ENCODE assay signal across 22 cellular contexts in the genomic region with DNA sequence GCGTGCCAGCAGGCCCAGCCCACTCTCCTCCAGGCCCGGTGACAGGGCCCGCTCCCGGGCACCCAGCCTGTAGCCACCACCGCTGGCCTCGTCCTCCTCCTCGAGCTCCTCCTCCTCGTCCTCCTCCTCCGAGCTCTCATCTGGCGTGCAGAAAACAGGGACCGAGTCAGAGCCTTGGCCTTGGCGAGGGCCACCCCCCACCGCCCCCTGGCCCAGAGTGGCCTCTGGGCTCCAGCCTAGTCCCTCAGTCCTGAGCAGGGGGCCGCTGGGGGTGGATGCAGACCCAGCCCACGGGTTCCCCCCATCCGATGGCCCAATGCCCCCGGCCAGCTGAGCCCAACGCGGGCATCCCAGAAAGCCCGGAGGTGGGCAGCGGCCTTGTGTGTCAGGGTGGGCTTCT.
DNase-seq lines count a peak whose midpoint lies in the region; ATAC-seq, FAIRE-seq and TF ChIP-seq lines count a peak whose summit lies in the region.
"Had no signal": no experiment of that assay in that cellular context is flagged by ENCODE, and none has a peak within 500 bp of the region (broad histone marks: within the 10 kb centered on the region; RNA-seq: fewer than 3 reads in every experiment).

No MANE protein-coding gene starts in this region.

- H3K4me3 ChIP-seq in H7 (ENCODE audit: insufficient read depth, low read depth, low read length) (no peak overlapping the region), K562 (no peak overlapping the region), HepG2 (replicated peaks in 1 of 3; ENCODE audit: insufficient read depth in 1 of 3, low read depth in 2 of 3, low read length in 3 of 3) (no peak overlapping the region), upper lobe of right lung (no peak overlapping the region)
- H3K4me3 ChIP-seq: GM23248 had no signal

- no peak overlapping the region for H3K4me2 ChIP-seq in K562 (ENCODE audit: insufficient read depth, low read length)
- no peak overlapping the region for H3K4me2 ChIP-seq in HepG2 (ENCODE audit: low read depth, low read length)
- H3K4me2 ChIP-seq: KMS-11 had no signal

- H3K27ac ChIP-seq in K562 (ENCODE audit: extremely low read depth, low read depth, low read length) = no peak overlapping the region
- no peak overlapping the region for H3K27ac ChIP-seq in HepG2 (ENCODE audit: extremely low read length, insufficient read depth, low read length)
- no peak overlapping the region for H3K27ac ChIP-seq in upper lobe of right lung
- H3K27ac ChIP-seq: C4-2B, GM23248, KMS-11 had no signal

- POLR2A ChIA-PET in K562 (lab: Yijun Ruan, JAX) (no interaction called here), HepG2 (lab: Yijun Ruan, JAX) (no interaction called here)

- CTCF ChIA-PET in K562 (lab: Yijun Ruan, JAX; ENCODE audit: low intra/inter-chr PET ratio) = no interaction called here
- CTCF ChIA-PET in HepG2 (lab: Yijun Ruan, JAX; ENCODE audit: low intra/inter-chr PET ratio, low total read pairs) = no interaction called here

- no peaks in the 10 kb centered on the region for H4K20me1 ChIP-seq in K562 (replicated peaks; ENCODE audit: control insufficient read depth, insufficient read depth, low read length)
- peaks cover 7% of the 10 kb centered on the region; the same call in 1 of the 2 replicates for H4K20me1 ChIP-seq in HepG2 (ENCODE audit: insufficient read depth, low read length)

- H3K36me3 ChIP-seq in H7 (replicated peaks; ENCODE audit: control insufficient read depth, insufficient read depth, low read length) = no peaks in the 10 kb centered on the region; the same call in 1 of the 2 replicates
- H3K36me3 ChIP-seq in K562 (ENCODE audit: control insufficient read depth, insufficient read depth, low read length) = peaks cover 21% of the 10 kb centered on the region; the same call in 1 of the 3 replicates
- H3K36me3 ChIP-seq in HepG2 (replicated peaks in 1 of 2; ENCODE audit: control insufficient read depth in 1 of 2, insufficient read depth in 2 of 2, low read length in 2 of 2) = peaks cover 26 to 34% of the 10 kb centered on the region in 2 experiments
- H3K36me3 ChIP-seq in upper lobe of right lung = peaks cover 81% of the 10 kb centered on the region

- H3K9ac ChIP-seq in K562 (ENCODE audit: insufficient read depth in 1 of 2, low read depth in 2 of 2, low read length in 2 of 2) = no peak overlapping the region
- H3K9ac ChIP-seq in HepG2 (ENCODE audit: insufficient read depth, low read depth, low read length) = no peak overlapping the region
- H3K9ac ChIP-seq: GM23248, KMS-11 had no signal

- TF ChIP-seq RAD21 in K562 (CRISPR knock-in tag; conservative IDR thresholded peaks at IDR 0.05 in 1 of 2, IDR thresholded peaks at IDR 0.05 in 1 of 2) (no peak), HepG2 (CRISPR knock-in tag; IDR thresholded peaks at IDR 0.05) (no peak)

- H3K27me3 ChIP-seq in H7 (ENCODE audit: control insufficient read depth, insufficient read depth, low read length) (peaks cover 9% of the 10 kb centered on the region; the same call in 1 of the 2 replicates), K562 (ENCODE audit: control insufficient read depth in 2 of 2, insufficient read depth in 2 of 2, low read length in 2 of 2) (no peaks in the 10 kb centered on the region), HepG2 (ENCODE audit: control insufficient read depth in 1 of 2, insufficient read depth in 2 of 2, low read length in 2 of 2) (no peaks in the 10 kb centered on the region), upper lobe of right lung (no peaks in the 10 kb centered on the region)

- DNase-seq in H7 (peak; percentile 41), K562 (ENCODE audit: extremely low read depth in 1 of 4, low spot score in 3 of 4) (no peak), HepG2 (ENCODE audit: low spot score) (no peak), upper lobe of right lung (no peak), HCEC 1CT (no peak), NCI-H1694 treated with DMSO at 0.1 percent for 48 hours (lab: John Stamatoyannopoulos, UW) (no peak)
- DNase-seq: ACHN; AML-193; Caco-2; CD4-positive, alpha-beta T cell; DMS153; DMS79; GDM1; GM23248; HFFc6 had no signal

- H3K4me1 ChIP-seq in K562 (replicated peaks in 1 of 2; ENCODE audit: control insufficient read depth in 2 of 2, insufficient read depth in 2 of 2, low read length in 2 of 2) = peaks cover 0 to 16% of the 10 kb centered on the region in 2 experiments; a peak in 2 of 5 replicates
- H3K4me1 ChIP-seq in HepG2 (ENCODE audit: insufficient read depth, low read length) = no peaks in the 10 kb centered on the region
- H3K4me1 ChIP-seq in upper lobe of right lung = no peaks in the 10 kb centered on the region
- H3K4me1 ChIP-seq: Caco-2 had no signal

- in situ Hi-C loops in K562 (cut with MboI) = no loop called here
- in situ Hi-C loops in HepG2 (cut with HindIII; ENCODE audit: extremely low pct_ligation_motif_present, low pct_unique_long_range_greater_than_20kb) = no loop called here

- H3K9me3 ChIP-seq in K562 (replicated peaks; ENCODE audit: control insufficient read depth, insufficient read depth, low read depth, low read length) (no peaks in the 10 kb centered on the region), HepG2 (ENCODE audit: low read length) (no peaks in the 10 kb centered on the region), upper lobe of right lung (no peaks in the 10 kb centered on the region)
- H3K9me3 ChIP-seq: Caco-2 had no signal

- FAIRE-seq in K562 (lab: Jason Lieb, UNC) (no peak), HepG2 (lab: Jason Lieb, UNC) (no peak)
- FAIRE-seq: A204.1, GM12892, GM18507 had no signal

- TF ChIP-seq POLR2A in K562 (conservative IDR thresholded peaks at IDR 0.05) = no peak
- TF ChIP-seq POLR2A in HepG2 (IDR thresholded peaks at IDR 0.05; ENCODE audit: insufficient read depth in 1 of 2, low read depth in 2 of 2, low read length in 2 of 2) = no peak

- H2AFZ ChIP-seq in K562 (ENCODE audit: low read depth, low read length) = no peak overlapping the region
- H2AFZ ChIP-seq in HepG2 (ENCODE audit: low read length) = no peak overlapping the region
- H2AFZ ChIP-seq: GM23248 had no signal

- WGBS in K562 (ENCODE audit: insufficient coverage, low coverage, missing lambda C conversion rate) = 88% methylated on average over 17 of the region's 21 CpGs
- 95% methylated on average over 17 of the region's 21 CpGs for WGBS in HepG2 (ENCODE audit: low lambda C conversion rate)

- TF ChIP-seq EP300 in K562 (IDR thresholded peaks at IDR 0.05; ENCODE audit: low read length) (no peak), HepG2 (IDR thresholded peaks at IDR 0.05; ENCODE audit: low read depth in 2 of 2, low read length in 2 of 2) (no peak), HepG2 (CRISPR knock-in tag; IDR thresholded peaks at IDR 0.05; ENCODE audit: borderline replicate concordance) (no peak)

- intact Hi-C loops in K562 (cut with micrococcal nuclease) = no loop called here
- intact Hi-C loops in HepG2 (cut with micrococcal nuclease; ENCODE audit: unreplicated experiment) = no loop called here
- intact Hi-C loops in upper lobe of right lung (cut with DNase I) = no loop called here

- BruUV-seq in K562 (replicated peaks; lab: Mats Ljungman, UMichigan) (no TSS peak), HepG2 (replicated peaks; lab: Mats Ljungman, UMichigan) (no TSS peak)

- ATAC-seq in K562 = no peak
- no peak; the same call in 2 of the 3 replicates for ATAC-seq in HepG2
- ATAC-seq in upper lobe of right lung = peak; percentile 8
- ATAC-seq in GM21360 (IDR thresholded peaks at IDR 0.05; ENCODE audit: unreplicated experiment) = no peak
- ATAC-seq: HCT116 had no signal

- no peaks in the 10 kb centered on the region for H3K9me1 ChIP-seq in K562 (ENCODE audit: control insufficient read depth, insufficient read depth, low read length)

- TF ChIP-seq CTCF in K562 (IDR thresholded peaks at IDR 0.05 in 2 of 3, conservative IDR thresholded peaks at IDR 0.05 in 1 of 3; ENCODE audit: insufficient read depth in 2 of 3, low read depth in 1 of 3, low read length in 3 of 3) = no peak
- TF ChIP-seq CTCF in HepG2 (CRISPR knock-in tag; IDR thresholded peaks at IDR 0.05) = no peak
- TF ChIP-seq CTCF in upper lobe of right lung (IDR thresholded peaks at IDR 0.05) = no peak

- H3K79me2 ChIP-seq in K562 (ENCODE audit: control insufficient read depth, insufficient read depth, low read length) = no peaks in the 10 kb centered on the region
- no peaks in the 10 kb centered on the region for H3K79me2 ChIP-seq in HepG2 (ENCODE audit: insufficient read depth, low read length)

TF ChIP-seq in K562, 482 proteins besides CTCF, POLR2A, EP300 and RAD21:
- no peak for TF ChIP-seq NR2C1 (IDR thresholded peaks at IDR 0.05)
- no peak for TF ChIP-seq NR2C1 (tag; IDR thresholded peaks at IDR 0.05)
- no peak for TF ChIP-seq RBM34 (IDR thresholded peaks at IDR 0.05; ENCODE audit: borderline replicate concordance, insufficient read depth, low read length)
- no peak for TF ChIP-seq CCAR2 (IDR thresholded peaks at IDR 0.05; ENCODE audit: low read depth, low read length)
- TF ChIP-seq POLR2G (IDR thresholded peaks at IDR 0.05; ENCODE audit: low read depth, low read length) = 0 out of 2 replicates have a peak, but pooled peaks have one; percentile 24
- TF ChIP-seq ELF1 (tag; IDR thresholded peaks at IDR 0.05) = no peak
- TF ChIP-seq ZNF79 (CRISPR knock-in tag; IDR thresholded peaks at IDR 0.05; ENCODE audit: low read depth) = no peak
- no peak for TF ChIP-seq ARHGAP35 (IDR thresholded peaks at IDR 0.05; ENCODE audit: partially characterized antibody)
- TF ChIP-seq MCM7 (IDR thresholded peaks at IDR 0.05) = no peak

TF ChIP-seq in HepG2, 621 proteins besides CTCF, POLR2A, EP300 and RAD21 (continues in another document):
- TF ChIP-seq KLF12 (CRISPR knock-in tag; IDR thresholded peaks at IDR 0.05; ENCODE audit: borderline replicate concordance) (no peak), AGO2 (optimal IDR thresholded peaks at IDR 0.05; ENCODE audit: low read depth, low read length) (peak; percentile 94), ZNF12 (CRISPR knock-in tag; IDR thresholded peaks at IDR 0.05) (no peak)
- TF ChIP-seq, protein P1, sequence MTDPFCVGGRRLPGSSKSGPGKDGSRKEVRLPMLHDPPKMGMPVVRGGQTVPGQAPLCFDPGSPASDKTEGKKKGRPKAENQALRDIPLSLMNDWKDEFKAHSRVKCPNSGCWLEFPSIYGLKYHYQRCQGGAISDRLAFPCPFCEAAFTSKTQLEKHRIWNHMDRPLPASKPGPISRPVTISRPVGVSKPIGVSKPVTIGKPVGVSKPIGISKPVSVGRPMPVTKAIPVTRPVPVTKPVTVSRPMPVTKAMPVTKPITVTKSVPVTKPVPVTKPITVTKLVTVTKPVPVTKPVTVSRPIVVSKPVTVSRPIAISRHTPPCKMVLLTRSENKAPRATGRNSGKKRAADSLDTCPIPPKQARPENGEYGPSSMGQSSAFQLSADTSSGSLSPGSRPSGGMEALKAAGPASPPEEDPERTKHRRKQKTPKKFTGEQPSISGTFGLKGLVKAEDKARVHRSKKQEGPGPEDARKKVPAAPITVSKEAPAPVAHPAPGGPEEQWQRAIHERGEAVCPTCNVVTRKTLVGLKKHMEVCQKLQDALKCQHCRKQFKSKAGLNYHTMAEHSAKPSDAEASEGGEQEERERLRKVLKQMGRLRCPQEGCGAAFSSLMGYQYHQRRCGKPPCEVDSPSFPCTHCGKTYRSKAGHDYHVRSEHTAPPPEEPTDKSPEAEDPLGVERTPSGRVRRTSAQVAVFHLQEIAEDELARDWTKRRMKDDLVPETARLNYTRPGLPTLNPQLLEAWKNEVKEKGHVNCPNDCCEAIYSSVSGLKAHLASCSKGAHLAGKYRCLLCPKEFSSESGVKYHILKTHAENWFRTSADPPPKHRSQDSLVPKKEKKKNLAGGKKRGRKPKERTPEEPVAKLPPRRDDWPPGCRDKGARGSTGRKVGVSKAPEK (CRISPR knock-in tag; IDR thresholded peaks at IDR 0.05; ENCODE audit: borderline replicate concordance) = no peak
